Comparison of ENCODE assay signal across 1 cellular context in the genomic region with DNA sequence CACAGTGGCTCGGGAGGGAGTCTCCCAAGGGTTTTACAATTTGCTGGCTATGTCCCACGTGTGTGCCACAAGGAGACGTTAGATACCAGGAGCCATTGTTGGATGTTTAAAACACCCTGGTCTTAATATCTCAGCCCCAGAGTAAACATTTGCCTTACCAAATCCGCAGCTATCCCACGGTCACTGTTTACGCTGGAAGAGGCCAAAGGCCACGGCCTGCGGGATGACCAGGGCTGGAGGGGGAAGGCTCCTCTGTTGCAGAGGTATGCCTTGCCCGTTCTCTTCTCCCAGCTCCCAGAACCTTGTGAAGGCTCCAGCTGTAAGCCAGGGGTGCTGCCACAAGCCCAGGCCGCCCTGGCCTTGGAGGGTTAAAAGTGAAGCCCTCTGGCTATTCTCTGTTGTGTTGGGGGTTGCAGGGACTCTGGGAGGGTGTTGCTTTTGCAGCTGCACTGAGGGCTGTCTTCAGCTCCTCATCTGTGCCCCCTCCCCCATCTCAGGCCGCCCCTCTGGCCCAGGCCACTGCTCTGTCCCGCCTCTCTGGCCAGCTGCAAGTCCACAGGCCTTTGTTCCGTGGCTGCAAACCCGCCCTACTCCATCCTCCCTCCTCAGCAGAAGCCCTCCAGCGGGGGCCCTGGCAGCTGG.
A peak's percentile ranks its signal among the peaks of the same experiment; 100 is the strongest.
TF ChIP-seq lines count a peak whose summit lies in the region.

No MANE protein-coding gene starts in this region.

TF ChIP-seq in HepG2, 621 proteins besides CTCF, POLR2A, EP300 and RAD21 (continued from another document and continues in another):
- TF ChIP-seq, protein P1, sequence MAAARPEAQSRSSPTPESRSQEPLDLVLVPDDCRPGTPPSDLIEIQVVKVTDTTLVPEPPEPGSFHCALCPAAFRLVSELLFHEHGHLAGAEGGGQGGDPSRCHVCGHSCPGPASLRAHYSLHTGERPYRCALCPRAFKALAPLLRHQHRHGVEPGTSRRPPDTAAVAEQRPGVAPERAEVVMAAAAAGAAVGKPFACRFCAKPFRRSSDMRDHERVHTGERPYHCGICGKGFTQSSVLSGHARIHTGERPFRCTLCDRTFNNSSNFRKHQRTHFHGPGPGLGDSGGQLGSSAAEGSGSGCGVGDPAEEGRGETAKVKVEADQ (CRISPR knock-in tag; IDR thresholded peaks at IDR 0.05; ENCODE audit: borderline replicate concordance) = no peak
- TF ChIP-seq HNRNPUL1 (IDR thresholded peaks at IDR 0.05; ENCODE audit: low read depth, low read length) = no peak
- TF ChIP-seq ATM (IDR thresholded peaks at IDR 0.05; ENCODE audit: borderline replicate concordance) = no peak
- TF ChIP-seq ZNF678 (CRISPR knock-in tag; IDR thresholded peaks at IDR 0.05) = no peak
- no peak for TF ChIP-seq ZNF230 (CRISPR knock-in tag; IDR thresholded peaks at IDR 0.05)
- peak; percentile 44; the same call in 1 of the 2 replicates for TF ChIP-seq RXRA (CRISPR knock-in tag; IDR thresholded peaks at IDR 0.05)
- TF ChIP-seq, protein P2, sequence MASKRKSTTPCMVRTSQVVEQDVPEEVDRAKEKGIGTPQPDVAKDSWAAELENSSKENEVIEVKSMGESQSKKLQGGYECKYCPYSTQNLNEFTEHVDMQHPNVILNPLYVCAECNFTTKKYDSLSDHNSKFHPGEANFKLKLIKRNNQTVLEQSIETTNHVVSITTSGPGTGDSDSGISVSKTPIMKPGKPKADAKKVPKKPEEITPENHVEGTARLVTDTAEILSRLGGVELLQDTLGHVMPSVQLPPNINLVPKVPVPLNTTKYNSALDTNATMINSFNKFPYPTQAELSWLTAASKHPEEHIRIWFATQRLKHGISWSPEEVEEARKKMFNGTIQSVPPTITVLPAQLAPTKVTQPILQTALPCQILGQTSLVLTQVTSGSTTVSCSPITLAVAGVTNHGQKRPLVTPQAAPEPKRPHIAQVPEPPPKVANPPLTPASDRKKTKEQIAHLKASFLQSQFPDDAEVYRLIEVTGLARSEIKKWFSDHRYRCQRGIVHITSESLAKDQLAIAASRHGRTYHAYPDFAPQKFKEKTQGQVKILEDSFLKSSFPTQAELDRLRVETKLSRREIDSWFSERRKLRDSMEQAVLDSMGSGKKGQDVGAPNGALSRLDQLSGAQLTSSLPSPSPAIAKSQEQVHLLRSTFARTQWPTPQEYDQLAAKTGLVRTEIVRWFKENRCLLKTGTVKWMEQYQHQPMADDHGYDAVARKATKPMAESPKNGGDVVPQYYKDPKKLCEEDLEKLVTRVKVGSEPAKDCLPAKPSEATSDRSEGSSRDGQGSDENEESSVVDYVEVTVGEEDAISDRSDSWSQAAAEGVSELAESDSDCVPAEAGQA (IDR thresholded peaks at IDR 0.05; ENCODE audit: low read depth) = no peak
- TF ChIP-seq, protein P2 (CRISPR knock-in tag; IDR thresholded peaks at IDR 0.05; ENCODE audit: borderline replicate concordance) = no peak
- TF ChIP-seq NRL (CRISPR knock-in tag; IDR thresholded peaks at IDR 0.05; ENCODE audit: borderline replicate concordance) = no peak
- TF ChIP-seq ZNF331 (CRISPR knock-in tag; IDR thresholded peaks at IDR 0.05) = peak; percentile 73; the same call in 1 of the 2 replicates
- no peak for TF ChIP-seq PAWR (CRISPR knock-in tag; IDR thresholded peaks at IDR 0.05; ENCODE audit: borderline replicate concordance)
- TF ChIP-seq, protein P3, sequence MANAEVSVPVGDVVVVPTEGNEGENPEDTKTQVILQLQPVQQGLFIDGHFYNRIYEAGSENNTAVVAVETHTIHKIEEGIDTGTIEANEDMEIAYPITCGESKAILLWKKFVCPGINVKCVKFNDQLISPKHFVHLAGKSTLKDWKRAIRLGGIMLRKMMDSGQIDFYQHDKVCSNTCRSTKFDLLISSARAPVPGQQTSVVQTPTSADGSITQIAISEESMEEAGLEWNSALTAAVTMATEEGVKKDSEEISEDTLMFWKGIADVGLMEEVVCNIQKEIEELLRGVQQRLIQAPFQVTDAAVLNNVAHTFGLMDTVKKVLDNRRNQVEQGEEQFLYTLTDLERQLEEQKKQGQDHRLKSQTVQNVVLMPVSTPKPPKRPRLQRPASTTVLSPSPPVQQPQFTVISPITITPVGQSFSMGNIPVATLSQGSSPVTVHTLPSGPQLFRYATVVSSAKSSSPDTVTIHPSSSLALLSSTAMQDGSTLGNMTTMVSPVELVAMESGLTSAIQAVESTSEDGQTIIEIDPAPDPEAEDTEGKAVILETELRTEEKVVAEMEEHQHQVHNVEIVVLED (CRISPR knock-in tag; IDR thresholded peaks at IDR 0.05; ENCODE audit: borderline replicate concordance) = no peak
- no peak for TF ChIP-seq NFIB (CRISPR knock-in tag; IDR thresholded peaks at IDR 0.05; ENCODE audit: borderline replicate concordance)
- TF ChIP-seq ZNF382 (CRISPR knock-in tag; IDR thresholded peaks at IDR 0.05; ENCODE audit: borderline replicate concordance) = no peak
- TF ChIP-seq SMARCE1 (IDR thresholded peaks at IDR 0.05; ENCODE audit: borderline replicate concordance) = no peak
- TF ChIP-seq ZNF160 (CRISPR knock-in tag; IDR thresholded peaks at IDR 0.05) = no peak
- TF ChIP-seq, protein P4, sequence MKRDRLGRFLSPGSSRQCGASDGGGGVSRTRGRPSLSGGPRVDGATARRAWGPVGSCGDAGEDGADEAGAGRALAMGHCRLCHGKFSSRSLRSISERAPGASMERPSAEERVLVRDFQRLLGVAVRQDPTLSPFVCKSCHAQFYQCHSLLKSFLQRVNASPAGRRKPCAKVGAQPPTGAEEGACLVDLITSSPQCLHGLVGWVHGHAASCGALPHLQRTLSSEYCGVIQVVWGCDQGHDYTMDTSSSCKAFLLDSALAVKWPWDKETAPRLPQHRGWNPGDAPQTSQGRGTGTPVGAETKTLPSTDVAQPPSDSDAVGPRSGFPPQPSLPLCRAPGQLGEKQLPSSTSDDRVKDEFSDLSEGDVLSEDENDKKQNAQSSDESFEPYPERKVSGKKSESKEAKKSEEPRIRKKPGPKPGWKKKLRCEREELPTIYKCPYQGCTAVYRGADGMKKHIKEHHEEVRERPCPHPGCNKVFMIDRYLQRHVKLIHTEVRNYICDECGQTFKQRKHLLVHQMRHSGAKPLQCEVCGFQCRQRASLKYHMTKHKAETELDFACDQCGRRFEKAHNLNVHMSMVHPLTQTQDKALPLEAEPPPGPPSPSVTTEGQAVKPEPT (CRISPR knock-in tag; IDR thresholded peaks at IDR 0.05; ENCODE audit: low read depth) = no peak
- TF ChIP-seq ZNF180 (CRISPR knock-in tag; IDR thresholded peaks at IDR 0.05; ENCODE audit: borderline replicate concordance, low read depth) = no peak
- TF ChIP-seq, protein P5, sequence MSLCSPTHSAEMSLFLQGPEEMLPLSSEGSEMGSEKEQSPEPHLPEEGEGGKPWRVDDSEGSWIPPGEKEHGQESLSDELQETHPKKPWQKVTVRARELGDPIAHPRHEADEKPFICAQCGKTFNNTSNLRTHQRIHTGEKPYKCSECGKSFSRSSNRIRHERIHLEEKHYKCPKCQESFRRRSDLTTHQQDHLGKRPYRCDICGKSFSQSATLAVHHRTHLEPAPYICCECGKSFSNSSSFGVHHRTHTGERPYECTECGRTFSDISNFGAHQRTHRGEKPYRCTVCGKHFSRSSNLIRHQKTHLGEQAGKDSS (CRISPR knock-in tag; IDR thresholded peaks at IDR 0.05; ENCODE audit: borderline replicate concordance, low read depth) = no peak
- no peak for TF ChIP-seq SMC3 (IDR thresholded peaks at IDR 0.05; ENCODE audit: low read length)
- TF ChIP-seq ZNF605 (CRISPR knock-in tag; IDR thresholded peaks at IDR 0.05) = no peak
- no peak for TF ChIP-seq ZNF282 (IDR thresholded peaks at IDR 0.05; ENCODE audit: partially characterized antibody)
- no peak for TF ChIP-seq HNRNPK (IDR thresholded peaks at IDR 0.05; ENCODE audit: low read depth, low read length, poor library complexity, severe bottlenecking)
- no peak for TF ChIP-seq GATA4 (IDR thresholded peaks at IDR 0.05; ENCODE audit: borderline replicate concordance, low read depth)
- TF ChIP-seq MIXL1 (CRISPR knock-in tag; IDR thresholded peaks at IDR 0.05) = no peak
- TF ChIP-seq ZSCAN25 (CRISPR knock-in tag; IDR thresholded peaks at IDR 0.05) = peak; percentile 42
- TF ChIP-seq, protein P6, sequence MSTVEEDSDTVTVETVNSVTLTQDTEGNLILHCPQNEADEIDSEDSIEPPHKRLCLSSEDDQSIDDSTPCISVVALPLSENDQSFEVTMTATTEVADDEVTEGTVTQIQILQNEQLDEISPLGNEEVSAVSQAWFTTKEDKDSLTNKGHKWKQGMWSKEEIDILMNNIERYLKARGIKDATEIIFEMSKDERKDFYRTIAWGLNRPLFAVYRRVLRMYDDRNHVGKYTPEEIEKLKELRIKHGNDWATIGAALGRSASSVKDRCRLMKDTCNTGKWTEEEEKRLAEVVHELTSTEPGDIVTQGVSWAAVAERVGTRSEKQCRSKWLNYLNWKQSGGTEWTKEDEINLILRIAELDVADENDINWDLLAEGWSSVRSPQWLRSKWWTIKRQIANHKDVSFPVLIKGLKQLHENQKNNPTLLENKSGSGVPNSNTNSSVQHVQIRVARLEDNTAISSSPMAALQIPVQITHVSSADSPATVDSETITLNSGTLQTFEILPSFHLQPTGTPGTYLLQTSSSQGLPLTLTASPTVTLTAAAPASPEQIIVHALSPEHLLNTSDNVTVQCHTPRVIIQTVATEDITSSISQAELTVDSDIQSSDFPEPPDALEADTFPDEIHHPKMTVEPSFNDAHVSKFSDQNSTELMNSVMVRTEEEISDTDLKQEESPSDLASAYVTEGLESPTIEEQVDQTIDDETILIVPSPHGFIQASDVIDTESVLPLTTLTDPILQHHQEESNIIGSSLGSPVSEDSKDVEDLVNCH (CRISPR knock-in tag; IDR thresholded peaks at IDR 0.05) = no peak
- no peak for TF ChIP-seq MATR3 (CRISPR knock-in tag; IDR thresholded peaks at IDR 0.05)
- TF ChIP-seq ZNF333 (CRISPR knock-in tag; IDR thresholded peaks at IDR 0.05; ENCODE audit: borderline replicate concordance) = no peak
- TF ChIP-seq, protein P7, sequence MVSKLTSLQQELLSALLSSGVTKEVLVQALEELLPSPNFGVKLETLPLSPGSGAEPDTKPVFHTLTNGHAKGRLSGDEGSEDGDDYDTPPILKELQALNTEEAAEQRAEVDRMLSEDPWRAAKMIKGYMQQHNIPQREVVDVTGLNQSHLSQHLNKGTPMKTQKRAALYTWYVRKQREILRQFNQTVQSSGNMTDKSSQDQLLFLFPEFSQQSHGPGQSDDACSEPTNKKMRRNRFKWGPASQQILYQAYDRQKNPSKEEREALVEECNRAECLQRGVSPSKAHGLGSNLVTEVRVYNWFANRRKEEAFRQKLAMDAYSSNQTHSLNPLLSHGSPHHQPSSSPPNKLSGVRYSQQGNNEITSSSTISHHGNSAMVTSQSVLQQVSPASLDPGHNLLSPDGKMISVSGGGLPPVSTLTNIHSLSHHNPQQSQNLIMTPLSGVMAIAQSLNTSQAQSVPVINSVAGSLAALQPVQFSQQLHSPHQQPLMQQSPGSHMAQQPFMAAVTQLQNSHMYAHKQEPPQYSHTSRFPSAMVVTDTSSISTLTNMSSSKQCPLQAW (CRISPR knock-in tag; IDR thresholded peaks at IDR 0.05) = 0 out of 2 replicates have a peak, but pooled peaks have one; percentile 31
- TF ChIP-seq, protein P8, sequence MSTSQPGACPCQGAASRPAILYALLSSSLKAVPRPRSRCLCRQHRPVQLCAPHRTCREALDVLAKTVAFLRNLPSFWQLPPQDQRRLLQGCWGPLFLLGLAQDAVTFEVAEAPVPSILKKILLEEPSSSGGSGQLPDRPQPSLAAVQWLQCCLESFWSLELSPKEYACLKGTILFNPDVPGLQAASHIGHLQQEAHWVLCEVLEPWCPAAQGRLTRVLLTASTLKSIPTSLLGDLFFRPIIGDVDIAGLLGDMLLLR (CRISPR knock-in tag; IDR thresholded peaks at IDR 0.05) = no peak
- TF ChIP-seq HNRNPL (IDR thresholded peaks at IDR 0.05; ENCODE audit: low read depth, low read length) = no peak
- TF ChIP-seq SP1 (IDR thresholded peaks at IDR 0.05) = no peak
- TF ChIP-seq SP1 (CRISPR knock-in tag; IDR thresholded peaks at IDR 0.05) = no peak
- TF ChIP-seq, protein P9, sequence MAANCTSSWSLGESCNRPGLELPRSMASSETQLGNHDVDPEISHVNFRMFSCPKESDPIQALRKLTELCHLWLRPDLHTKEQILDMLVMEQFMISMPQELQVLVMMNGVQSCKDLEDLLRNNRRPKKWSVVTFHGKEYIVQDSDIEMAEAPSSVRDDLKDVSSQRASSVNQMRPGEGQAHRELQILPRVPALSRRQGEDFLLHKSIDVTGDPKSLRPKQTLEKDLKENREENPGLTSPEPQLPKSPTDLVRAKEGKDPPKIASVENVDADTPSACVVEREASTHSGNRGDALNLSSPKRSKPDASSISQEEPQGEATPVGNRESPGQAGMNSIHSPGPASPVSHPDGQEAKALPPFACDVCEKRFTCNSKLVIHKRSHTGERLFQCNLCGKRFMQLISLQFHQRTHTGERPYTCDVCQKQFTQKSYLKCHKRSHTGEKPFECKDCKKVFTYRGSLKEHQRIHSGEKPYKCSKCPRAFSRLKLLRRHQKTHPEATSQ (CRISPR knock-in tag; IDR thresholded peaks at IDR 0.05; ENCODE audit: borderline replicate concordance) = no peak
- TF ChIP-seq HHEX (CRISPR knock-in tag; IDR thresholded peaks at IDR 0.05) = no peak; the same call in 1 of the 2 replicates
- TF ChIP-seq, protein P10, sequence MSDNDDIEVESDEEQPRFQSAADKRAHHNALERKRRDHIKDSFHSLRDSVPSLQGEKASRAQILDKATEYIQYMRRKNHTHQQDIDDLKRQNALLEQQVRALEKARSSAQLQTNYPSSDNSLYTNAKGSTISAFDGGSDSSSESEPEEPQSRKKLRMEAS (IDR thresholded peaks at IDR 0.05) = peak; percentile 39
